ENCODE assay signal across 8 cellular contexts in genomic region chr4:40254961-40255721, GRCh38. TPM values are rescaled to one million over a fixed set of nuclear protein-coding genes. Genes with fewer than 3 reads are reported as not detected.
DNase-seq lines count a peak whose midpoint lies in the region; ATAC-seq and TF ChIP-seq lines count a peak whose summit lies in the region.

No MANE protein-coding gene starts in this region.

- H4K20me1 ChIP-seq in PC-9 (ENCODE audit: insufficient read depth) = no peaks in the 10 kb centered on the region

- H3K14ac ChIP-seq in neuronal stem cell (ENCODE audit: low read length) = no peak overlapping the region

- no peaks in the 10 kb centered on the region for H3K27me3 Mint-ChIP-seq in central memory CD8-positive, alpha-beta T cell

- H3K9me3 ChIP-seq in PC-9 (ENCODE audit: insufficient read depth, low read depth) (no peaks in the 10 kb centered on the region), neuronal stem cell (replicated peaks in 1 of 2; ENCODE audit: control insufficient read depth in 2 of 2, insufficient read depth in 1 of 2, low read depth in 1 of 2, low read length in 2 of 2) (peaks cover 0 to 3% of the 10 kb centered on the region in 2 donors)

- no peak overlapping the region for H2BK5ac ChIP-seq in neuronal stem cell (ENCODE audit: low read length)

- H3F3A ChIP-seq in PC-9 (ENCODE audit: insufficient read depth, low read depth) = peaks cover 39% of the 10 kb centered on the region

- DNase-seq in ELF-1 (ENCODE audit: low read depth, low spot score) = peak; percentile 32
- peak; percentile 8 to 77 for DNase-seq in PC-9
- no peak for DNase-seq in central memory CD8-positive, alpha-beta T cell (ENCODE audit: low spot score in 2 of 2)
- DNase-seq in neuronal stem cell (ENCODE audit: low spot score) = no peak
- DNase-seq in C1 segment of cervical spinal cord (lab: John Stamatoyannopoulos, UW) = no peak
- DNase-seq in SIG-M5 (lab: John Stamatoyannopoulos, UW) = no peak
- no peak for DNase-seq in inferior parietal cortex (ENCODE audit: extremely low spot score)

- H3K27me3 ChIP-seq in PC-9 (ENCODE audit: insufficient read depth, low read depth) (no peaks in the 10 kb centered on the region), neuronal stem cell (ENCODE audit: control insufficient read depth in 3 of 3, insufficient read depth in 3 of 3, low read depth in 1 of 3, low read length in 3 of 3) (no peaks in the 10 kb centered on the region)

- H3K27ac Mint-ChIP-seq in central memory CD8-positive, alpha-beta T cell (ENCODE audit: low read depth) = peak overlapping the region; percentile 83

- H2BK12ac ChIP-seq in neuronal stem cell (ENCODE audit: low read length) = no peak overlapping the region

- no CpG with 5 or more reads among the region's 8 CpGs for WGBS in neuronal stem cell (ENCODE audit: extremely low coverage in 2 of 2, insufficient read length in 2 of 2, insufficient replicate concordance in 1 of 2), 2 donors

- H2BK120ac ChIP-seq in neuronal stem cell (ENCODE audit: low read depth, low read length) = no peak overlapping the region

- no peaks in the 10 kb centered on the region for H3K79me2 ChIP-seq in PC-9 (ENCODE audit: low read depth)

- no peaks in the 10 kb centered on the region for H3K79me1 ChIP-seq in neuronal stem cell (ENCODE audit: low read depth, low read length)

- H3K9ac ChIP-seq in neuronal stem cell (ENCODE audit: low read depth, low read length, poor library complexity) = no peak overlapping the region

- BruUV-seq in PC-9 (replicated peaks; lab: Mats Ljungman, UMichigan) = no TSS peak

- no peaks in the 10 kb centered on the region for H3K36me3 Mint-ChIP-seq in central memory CD8-positive, alpha-beta T cell (ENCODE audit: insufficient read depth)

- H3K4me3 ChIP-seq in PC-9 = no peak overlapping the region
- H3K4me3 ChIP-seq in neuronal stem cell (ENCODE audit: low read length in 2 of 2) = no peak overlapping the region

- H3K23ac ChIP-seq in neuronal stem cell (ENCODE audit: low read depth, low read length, poor library complexity) = no peak overlapping the region

- no peak overlapping the region for H4K8ac ChIP-seq in neuronal stem cell (ENCODE audit: low read depth, low read length)

- intact Hi-C loops in PC-9 (cut with micrococcal nuclease; ENCODE audit: unreplicated experiment) = no loop called here

- peak overlapping the region; percentile 60 for H3K4me2 ChIP-seq in PC-9
- H3K4me2 ChIP-seq in neuronal stem cell (ENCODE audit: insufficient read depth, low read length, poor library complexity, severe bottlenecking) = no peak overlapping the region

- no peak for TF ChIP-seq CTCF in PC-9 (conservative IDR thresholded peaks at IDR 0.05)

- H3K36me3 ChIP-seq in PC-9 (ENCODE audit: low read depth) (no peaks in the 10 kb centered on the region), neuronal stem cell (replicated peaks in 1 of 2; ENCODE audit: control insufficient read depth in 2 of 2, insufficient read depth in 2 of 2, low read length in 2 of 2) (no peaks in the 10 kb centered on the region)

- H3K4me1 ChIP-seq in PC-9 (replicated peaks; ENCODE audit: insufficient read depth) (peaks cover 50% of the 10 kb centered on the region), neuronal stem cell (ENCODE audit: control insufficient read depth in 2 of 2, insufficient read depth in 1 of 2, low read depth in 1 of 2, low read length in 2 of 2) (peaks cover 7 to 8% of the 10 kb centered on the region in 2 donors)

- peaks cover 56% of the 10 kb centered on the region for H3K4me1 Mint-ChIP-seq in central memory CD8-positive, alpha-beta T cell

- H4K91ac ChIP-seq in neuronal stem cell (ENCODE audit: low read depth, low read length, poor library complexity) = no peak overlapping the region

- no peak overlapping the region for H3K18ac ChIP-seq in neuronal stem cell (ENCODE audit: low read length)

- H3K9me3 Mint-ChIP-seq in central memory CD8-positive, alpha-beta T cell = no peaks in the 10 kb centered on the region

- H2AFZ ChIP-seq in PC-9 (peak overlapping the region; percentile 20; the same call in 1 of the 2 replicates), neuronal stem cell (ENCODE audit: low read length) (peak overlapping the region; percentile 87)

- H3K9me2 ChIP-seq in PC-9 (ENCODE audit: insufficient read depth) = no peaks in the 10 kb centered on the region

- H2BK15ac ChIP-seq in neuronal stem cell (ENCODE audit: low read length) = no peak overlapping the region

- H3K4ac ChIP-seq in neuronal stem cell (ENCODE audit: low read length) = no peak overlapping the region

- H2AK5ac ChIP-seq in neuronal stem cell (ENCODE audit: low read depth, low read length) = no peak overlapping the region

- H3K27ac ChIP-seq in PC-9 = peak overlapping the region; percentile 52
- H3K27ac ChIP-seq in neuronal stem cell (replicated peaks; ENCODE audit: low read length) = no peak overlapping the region

- CTCF ChIA-PET in PC-9 (lab: Charles Lee) = no interaction called here

- peak; percentile 68 for ATAC-seq in central memory CD8-positive, alpha-beta T cell (replicated peaks; ENCODE audit: extremely low read depth, poor library complexity, severe bottlenecking)
- ATAC-seq in GM21723 (IDR thresholded peaks at IDR 0.05; ENCODE audit: unreplicated experiment) = no peak

- POLR2A ChIA-PET in PC-9 (lab: Charles Lee; ENCODE audit: unreplicated experiment) = interaction anchor here (0.7 kb wide), 1 partner anchor 620 kb away, joined by 4 read pairs; no protein-coding TSS in a partner anchor

- H3K4me3 Mint-ChIP-seq in central memory CD8-positive, alpha-beta T cell = peak overlapping the region; percentile 40

RNA-seq across cellular contexts. Expression of gene RHOH, which starts 58.3 kb away (rescaled TPM):
- not detected in 2 replicates for total RNA-seq in PC-9 (2021)
- polyA plus RNA-seq in neuronal stem cell (2013, experiment 1 of 2) = 1.4 TPM
- 0.91 TPM for polyA plus RNA-seq in neuronal stem cell (2013, experiment 2 of 2)

Comparison
In these comparisons a context has a peak if more than half of its experiments do, and no peak if none do; other contexts are left out.
1. DNase-seq: peak in ELF-1 (single experiment) and PC-9 (2 of 2); none in central memory CD8-positive, alpha-beta T cell (0 of 2), neuronal stem cell (single experiment), C1 segment of cervical spinal cord (0 of 14), SIG-M5 (single experiment) and inferior parietal cortex (single experiment).